15 cellular contexts compared by ENCODE assay signal in genomic region chr4:173707658-173708415, GRCh38.
DNase-seq lines count a peak whose midpoint lies in the region; ATAC-seq, FAIRE-seq and TF ChIP-seq lines count a peak whose summit lies in the region.
"Had no signal": no experiment of that assay in that cellular context is flagged by ENCODE, and none has a peak within 500 bp of the region (broad histone marks: within the 10 kb centered on the region; RNA-seq: fewer than 3 reads in every experiment).

No MANE protein-coding gene starts in this region.

- H3K9me3 ChIP-seq in A549 (no peaks in the 10 kb centered on the region), osteoblast (ENCODE audit: low read depth, low read length) (no peaks in the 10 kb centered on the region)
- H3K9me3 ChIP-seq: BE2C had no signal

- H3K27ac ChIP-seq in A549 (no peak overlapping the region), osteoblast (ENCODE audit: low read depth, low read length) (no peak overlapping the region)
- H3K27ac ChIP-seq: C4-2B had no signal

- no peaks in the 10 kb centered on the region for H4K20me1 ChIP-seq in osteoblast (ENCODE audit: insufficient read depth, low read length)

- H3K4me2 ChIP-seq in A549 = no peak overlapping the region
- no peak overlapping the region for H3K4me2 ChIP-seq in osteoblast (ENCODE audit: insufficient read depth, low read length)

- H3K79me2 ChIP-seq in osteoblast (ENCODE audit: insufficient read depth, low read length) = no peaks in the 10 kb centered on the region

- no peak overlapping the region for H2AFZ ChIP-seq in osteoblast (ENCODE audit: low read length)

- no peaks in the 10 kb centered on the region for H3K36me3 ChIP-seq in osteoblast (ENCODE audit: insufficient read depth, low read length)
- H3K36me3 ChIP-seq: BE2C had no signal

- H3K4me1 ChIP-seq in A549 = no peaks in the 10 kb centered on the region
- H3K4me1 ChIP-seq in osteoblast (ENCODE audit: insufficient read depth, low read length) = no peaks in the 10 kb centered on the region
- H3K4me1 ChIP-seq: BE2C had no signal

- TF ChIP-seq RAD21 in A549 (conservative IDR thresholded peaks at IDR 0.05 in 1 of 2, IDR thresholded peaks at IDR 0.05 in 1 of 2) = no peak

- TF ChIP-seq EP300 in A549 (IDR thresholded peaks at IDR 0.05) = no peak

- no peak overlapping the region for H3K4me3 ChIP-seq in A549
- no peak overlapping the region for H3K4me3 ChIP-seq in fibroblast of the aortic adventitia (ENCODE audit: low read depth, low read length)
- no peak overlapping the region for H3K4me3 ChIP-seq in osteoblast (ENCODE audit: insufficient read depth, low read length)
- H3K4me3 ChIP-seq: GM12878 had no signal

- no peak for DNase-seq in A549 (ENCODE audit: low read depth in 1 of 2, low spot score in 1 of 2)
- peak; percentile 2 for DNase-seq in LHCN-M2 (ENCODE audit: low read depth)
- peak; percentile 73 for DNase-seq in fibroblast of the aortic adventitia (ENCODE audit: low read depth)
- DNase-seq in osteoblast (ENCODE audit: insufficient read length, low spot score, missing footprints) = peak; percentile 21
- no peak for DNase-seq in medulla oblongata (ENCODE audit: extremely low spot score)
- no peak for DNase-seq in KG1 (lab: John Stamatoyannopoulos, UW)
- DNase-seq: BE2C; CD4-positive, alpha-beta memory T cell; DMS79; HCEC 1CT; HFFc6 had no signal

- TF ChIP-seq POLR2A in A549 (IDR thresholded peaks at IDR 0.05; ENCODE audit: low read length) = no peak

- no peaks in the 10 kb centered on the region for H3K27me3 ChIP-seq in osteoblast (ENCODE audit: insufficient read depth, low read length)
- H3K27me3 ChIP-seq: BE2C had no signal

- POLR2A ChIA-PET in A549 (lab: Yijun Ruan, JAX) = no interaction called here

- CTCF ChIA-PET in A549 (lab: Yijun Ruan, JAX) = no interaction called here

- TF ChIP-seq CTCF in A549 (IDR thresholded peaks at IDR 0.05) (no peak), fibroblast of the aortic adventitia (IDR thresholded peaks at IDR 0.05; ENCODE audit: insufficient read depth, low read length) (no peak), osteoblast (IDR thresholded peaks at IDR 0.05; ENCODE audit: extremely low read depth, low read depth, low read length) (no peak)

- ATAC-seq in A549 (no peak), HG03439 (IDR thresholded peaks at IDR 0.05; ENCODE audit: unreplicated experiment) (no peak)
- ATAC-seq: GM12878 had no signal

- no peak for FAIRE-seq in A549 (lab: Jason Lieb, UNC)
- FAIRE-seq: GM12878, GM19239 had no signal

- 77% methylated on average over 2 of the region's 2 CpGs for WGBS in A549 (ENCODE audit: missing lambda C conversion rate)

TF ChIP-seq in A549, 52 proteins besides CTCF, POLR2A, EP300 and RAD21:
- TF ChIP-seq CEBPB (IDR thresholded peaks at IDR 0.05) (no peak), MAFK (IDR thresholded peaks at IDR 0.05; ENCODE audit: partially characterized antibody) (peak; percentile 33), MAX (IDR thresholded peaks at IDR 0.05) (no peak)

Comparison
In these comparisons a context has a peak if more than half of its experiments do, and no peak if none do; other contexts are left out.
1. DNase-seq: peak in LHCN-M2 (single experiment), fibroblast of the aortic adventitia (single experiment) and osteoblast (single experiment); none in A549 (0 of 2), medulla oblongata (single experiment) and KG1 (single experiment).